16 cellular contexts compared by ENCODE assay signal in genomic region chr7:16951483-16952080, GRCh38.
DNase-seq lines count a peak whose midpoint lies in the region; TF ChIP-seq lines count a peak whose summit lies in the region.
"Had no signal": no experiment of that assay in that cellular context is flagged by ENCODE, and none has a peak within 500 bp of the region (broad histone marks: within the 10 kb centered on the region; RNA-seq: fewer than 3 reads in every experiment).

No MANE protein-coding gene starts in this region.

- H3K9me3 Mint-ChIP-seq in neural progenitor cell: peaks cover 28% of the 10 kb centered on the region
- peaks cover 20% of the 10 kb centered on the region for H3K9me3 Mint-ChIP-seq in activated CD4-positive, alpha-beta memory T cell treated with anti-CD3 and anti-CD28 coated beads, Interleukin-2, amount 10 ng/mL, durations not matched to agents 7 days and 5 days
- peaks cover 17% of the 10 kb centered on the region for H3K9me3 Mint-ChIP-seq in endothelial cell (ENCODE audit: unreplicated experiment)

- H3K4me2 ChIP-seq in neural progenitor cell: no peak overlapping the region

- H3K36me3 Mint-ChIP-seq in neural progenitor cell (peaks cover 19% of the 10 kb centered on the region), endothelial cell (ENCODE audit: low read depth, unreplicated experiment) (peaks cover 24% of the 10 kb centered on the region)
- H3K36me3 Mint-ChIP-seq in activated CD4-positive, alpha-beta memory T cell treated with anti-CD3 and anti-CD28 coated beads, Interleukin-2, amount 10 ng/mL, durations not matched to agents 7 days and 5 days (ENCODE audit: low read depth): peaks cover 6% of the 10 kb centered on the region

- no peaks in the 10 kb centered on the region for H3K9me3 ChIP-seq in neural progenitor cell (ENCODE audit: low read depth)
- peaks cover 0 to 31% (median 22%) of the 10 kb centered on the region in 8 donors for H3K9me3 ChIP-seq in spleen
- H3K9me3 ChIP-seq: BE2C, uterus had no signal

- no peaks in the 10 kb centered on the region for H3K79me2 ChIP-seq in neural progenitor cell (ENCODE audit: low read depth)

- H3K9ac ChIP-seq in neural progenitor cell: no peak overlapping the region

- H2AFZ ChIP-seq in neural progenitor cell (replicated peaks): no peak overlapping the region

- 75 to 94% (median 86%) methylated on average over 3 of the region's 3 CpGs for WGBS in spleen, 5 donors

- TF ChIP-seq CTCF in BJ (IDR thresholded peaks at IDR 0.05; ENCODE audit: insufficient read depth, low read depth, low read length) (no peak), epithelial cell of proximal tubule (conservative IDR thresholded peaks at IDR 0.05; ENCODE audit: low read depth, low read length) (no peak), neural progenitor cell (IDR thresholded peaks at IDR 0.05) (no peak), endothelial cell (IDR thresholded peaks at IDR 0.05; ENCODE audit: unreplicated experiment) (no peak), spleen (IDR thresholded peaks at IDR 0.05 in 8 of 11, conservative IDR thresholded peaks at IDR 0.05 in 3 of 11) (no peak)

- H3K4me1 Mint-ChIP-seq in neural progenitor cell (peaks cover 19% of the 10 kb centered on the region), endothelial cell (ENCODE audit: unreplicated experiment) (peaks cover 9% of the 10 kb centered on the region)
- H3K4me1 Mint-ChIP-seq in activated CD4-positive, alpha-beta memory T cell treated with anti-CD3 and anti-CD28 coated beads, Interleukin-2, amount 10 ng/mL, durations not matched to agents 7 days and 5 days: no peaks in the 10 kb centered on the region
- H3K4me1 Mint-ChIP-seq: activated naive CD8-positive, alpha-beta T cell treated with anti-CD3 and anti-CD28 coated beads, Interleukin-2, amount 10 ng/mL, durations not matched to agents 7 days and 5 days; stimulated activated naive B cell treated with anti-CD40 and anti-IgM and Interleukin-4, amounts not matched to agents 10 μg/mL and 1 μg/mL and 100 μg/mL, for 72 hours had no signal

- H3K27ac ChIP-seq in neural progenitor cell (no peak overlapping the region), spleen (no peak overlapping the region)
- H3K27ac ChIP-seq: uterus had no signal

- CTCF ChIA-PET in BJ (lab: Yijun Ruan, JAX): interaction anchor here (0.6 kb wide), 1 partner anchor 397 kb away, joined by 4 read pairs; no protein-coding TSS in a partner anchor
- CTCF ChIA-PET in activated CD4-positive, alpha-beta memory T cell treated with anti-CD3 and anti-CD28 coated beads, Interleukin-2, amount 10 ng/mL, durations not matched to agents 7 days and 5 days (lab: Charles Lee): no interaction called here

- no peaks in the 10 kb centered on the region for H3K36me3 ChIP-seq in BJ (ENCODE audit: control insufficient read depth, insufficient read depth, low read length)
- no peaks in the 10 kb centered on the region for H3K36me3 ChIP-seq in neural progenitor cell
- H3K36me3 ChIP-seq in spleen: no peaks in the 10 kb centered on the region
- H3K36me3 ChIP-seq: BE2C, uterus had no signal

- H4K20me1 ChIP-seq in neural progenitor cell (ENCODE audit: low read depth): no peaks in the 10 kb centered on the region

- intact Hi-C loops in spleen (cut with DNase I; ENCODE audit: low total_unique reads): no loop called here

- no peaks in the 10 kb centered on the region for H3F3A ChIP-seq in neural progenitor cell (ENCODE audit: low read depth)

- TF ChIP-seq POLR2A in spleen (IDR thresholded peaks at IDR 0.05): no peak

- H3K27me3 Mint-ChIP-seq in neural progenitor cell (ENCODE audit: insufficient read depth, low read depth) (peaks cover 2% of the 10 kb centered on the region), endothelial cell (ENCODE audit: unreplicated experiment) (peaks cover 6% of the 10 kb centered on the region)
- peaks cover 5% of the 10 kb centered on the region for H3K27me3 Mint-ChIP-seq in activated CD4-positive, alpha-beta memory T cell treated with anti-CD3 and anti-CD28 coated beads, Interleukin-2, amount 10 ng/mL, durations not matched to agents 7 days and 5 days
- H3K27me3 Mint-ChIP-seq: stimulated activated naive B cell treated with anti-CD40 and anti-IgM and Interleukin-4, amounts not matched to agents 10 μg/mL and 1 μg/mL and 100 μg/mL, for 72 hours had no signal

- H3K4me3 ChIP-seq in BJ (ENCODE audit: low read depth, low read length) (peak overlapping the region; percentile 9; the same call in 1 of the 2 replicates), epithelial cell of proximal tubule (ENCODE audit: low read depth, low read length) (no peak overlapping the region), neural progenitor cell (no peak overlapping the region), spleen (no peak overlapping the region)
- H3K4me3 ChIP-seq: uterus had no signal

- DNase-seq in BJ (ENCODE audit: low read depth): no peak
- DNase-seq in LoVo (ENCODE audit: low spot score): peak; percentile 22
- DNase-seq in epithelial cell of proximal tubule (ENCODE audit: low read depth): peak; percentile 30
- no peak for DNase-seq in neural progenitor cell (ENCODE audit: low spot score)
- no peak for DNase-seq in activated CD4-positive, alpha-beta memory T cell treated with anti-CD3 and anti-CD28 coated beads, Interleukin-2, amount 10 ng/mL, durations not matched to agents 7 days and 5 days
- DNase-seq in GF-D8 (lab: John Stamatoyannopoulos, UW): no peak
- no peak for DNase-seq in endothelial cell (ENCODE audit: low spot score)
- DNase-seq in spleen: no peak
- DNase-seq: activated naive CD8-positive, alpha-beta T cell treated with anti-CD3 and anti-CD28 coated beads, Interleukin-2, amount 10 ng/mL, durations not matched to agents 7 days and 5 days; BE2C; erythroblast; NCI-H2107; NCI-H774; RPMI8226; stimulated activated naive B cell treated with anti-CD40 and anti-IgM and Interleukin-4, amounts not matched to agents 10 μg/mL and 1 μg/mL and 100 μg/mL, for 72 hours; uterus had no signal

- H3K4me3 Mint-ChIP-seq in neural progenitor cell (no peak overlapping the region), endothelial cell (ENCODE audit: unreplicated experiment) (no peak overlapping the region)
- H3K4me3 Mint-ChIP-seq in activated CD4-positive, alpha-beta memory T cell treated with anti-CD3 and anti-CD28 coated beads, Interleukin-2, amount 10 ng/mL, durations not matched to agents 7 days and 5 days: no peak overlapping the region
- H3K4me3 Mint-ChIP-seq: activated naive CD8-positive, alpha-beta T cell treated with anti-CD3 and anti-CD28 coated beads, Interleukin-2, amount 10 ng/mL, durations not matched to agents 7 days and 5 days; stimulated activated naive B cell treated with anti-CD40 and anti-IgM and Interleukin-4, amounts not matched to agents 10 μg/mL and 1 μg/mL and 100 μg/mL, for 72 hours had no signal

- POLR2A ChIA-PET in BJ (lab: Charles Lee): no interaction called here
- POLR2A ChIA-PET in activated CD4-positive, alpha-beta memory T cell treated with anti-CD3 and anti-CD28 coated beads, Interleukin-2, amount 10 ng/mL, durations not matched to agents 7 days and 5 days (lab: Charles Lee): no interaction called here

- H3K4me1 ChIP-seq in neural progenitor cell: peaks cover 7% of the 10 kb centered on the region
- no peaks in the 10 kb centered on the region for H3K4me1 ChIP-seq in spleen
- H3K4me1 ChIP-seq: BE2C, uterus had no signal

- H3K27ac Mint-ChIP-seq in neural progenitor cell (peak overlapping the region; percentile 80), endothelial cell (ENCODE audit: unreplicated experiment) (no peak overlapping the region)
- H3K27ac Mint-ChIP-seq in activated CD4-positive, alpha-beta memory T cell treated with anti-CD3 and anti-CD28 coated beads, Interleukin-2, amount 10 ng/mL, durations not matched to agents 7 days and 5 days: no peak overlapping the region
- H3K27ac Mint-ChIP-seq: activated naive CD8-positive, alpha-beta T cell treated with anti-CD3 and anti-CD28 coated beads, Interleukin-2, amount 10 ng/mL, durations not matched to agents 7 days and 5 days; stimulated activated naive B cell treated with anti-CD40 and anti-IgM and Interleukin-4, amounts not matched to agents 10 μg/mL and 1 μg/mL and 100 μg/mL, for 72 hours had no signal

- H3K27me3 ChIP-seq in BJ (ENCODE audit: control insufficient read depth, insufficient read depth, low read length) (no peaks in the 10 kb centered on the region), neural progenitor cell (no peaks in the 10 kb centered on the region), spleen (replicated peaks in 1 of 7) (peaks cover 0 to 7% (median 0%) of the 10 kb centered on the region in 7 donors)
- H3K27me3 ChIP-seq: BE2C, uterus had no signal

Comparison
In these comparisons a context has a peak if more than half of its experiments do, and no peak if none do; other contexts are left out.
1. DNase-seq: peak in LoVo (single experiment) and epithelial cell of proximal tubule (single experiment); none in BJ (single experiment), neural progenitor cell (single experiment), activated CD4-positive, alpha-beta memory T cell treated with anti-CD3 and anti-CD28 coated beads, Interleukin-2, amount 10 ng/mL, durations not matched to agents 7 days and 5 days (single experiment), GF-D8 (single experiment), endothelial cell (single experiment) and spleen (single experiment).